ENCODE assay signal across 25 cellular contexts in genomic region chr3:182644013-182644412, GRCh38.
DNase-seq lines count a peak whose midpoint lies in the region; ATAC-seq, FAIRE-seq and TF ChIP-seq lines count a peak whose summit lies in the region.
"Had no signal": no experiment of that assay in that cellular context is flagged by ENCODE, and none has a peak within 500 bp of the region (broad histone marks: within the 10 kb centered on the region; RNA-seq: fewer than 3 reads in every experiment).

No MANE protein-coding gene starts in this region.

- RAD21 ChIA-PET in GM12878 (lab: Charles Lee; ENCODE audit: unreplicated experiment) = no interaction called here

- peaks cover 10% of the 10 kb centered on the region for H3K4me1 Mint-ChIP-seq in type B pancreatic cell (ENCODE audit: unreplicated experiment)
- H3K4me1 Mint-ChIP-seq: activated CD4-positive, alpha-beta T cell treated with anti-CD3 and anti-CD28 coated beads, Interleukin-2, amount 10 ng/mL, durations not matched to agents 24 days and 14 days; stimulated activated memory B cell treated with anti-CD40 and anti-IgM and Interleukin-4, amounts not matched to agents 10 μg/mL and 1 μg/mL and 100 μg/mL, for 72 hours had no signal

- SMC1A ChIA-PET in GM12878 (lab: Charles Lee; ENCODE audit: uncharacterized antibody, unreplicated experiment) = interaction anchor here (1.9 kb wide), 1 partner anchor 20 kb away, joined by 5 read pairs; no protein-coding TSS in a partner anchor

- POLR2A ChIA-PET in GM12878 (lab: Charles Lee) = interaction anchor here (0.5 kb wide), 1 partner anchor 159 kb away, joined by 3 read pairs; no protein-coding TSS in a partner anchor

- TF ChIP-seq POLR2A in breast epithelium (IDR thresholded peaks at IDR 0.05) (no peak), GM12878 (IDR thresholded peaks at IDR 0.05; ENCODE audit: low read depth, low read length) (no peak), prostate gland (IDR thresholded peaks at IDR 0.05) (no peak)

- H3K4me2 ChIP-seq in mammary epithelial cell (ENCODE audit: insufficient read depth, low read depth, low read length) (no peak overlapping the region), GM12878 (ENCODE audit: control insufficient read depth, insufficient read depth) (no peak overlapping the region), keratinocyte (ENCODE audit: control insufficient read depth, extremely low read depth, insufficient read depth, low read depth, low read length) (no peak overlapping the region)
- H3K4me2 ChIP-seq: PC-9 had no signal

- peak overlapping the region; percentile 30 for H3K4me3 Mint-ChIP-seq in type B pancreatic cell
- H3K4me3 Mint-ChIP-seq: activated CD4-positive, alpha-beta T cell treated with anti-CD3 and anti-CD28 coated beads, Interleukin-2, amount 10 ng/mL, durations not matched to agents 24 days and 14 days; stimulated activated memory B cell treated with anti-CD40 and anti-IgM and Interleukin-4, amounts not matched to agents 10 μg/mL and 1 μg/mL and 100 μg/mL, for 72 hours had no signal

- TF ChIP-seq CTCF in mammary epithelial cell (conservative IDR thresholded peaks at IDR 0.05 in 1 of 2, IDR thresholded peaks at IDR 0.05 in 1 of 2; ENCODE audit: extremely low read depth in 1 of 2, insufficient read depth in 1 of 2, low read depth in 1 of 2, low read length in 2 of 2) = no peak
- no peak for TF ChIP-seq CTCF in breast epithelium (IDR thresholded peaks at IDR 0.05)
- TF ChIP-seq CTCF in GM12878 (IDR thresholded peaks at IDR 0.05 in 2 of 3, conservative IDR thresholded peaks at IDR 0.05 in 1 of 3; ENCODE audit: control insufficient read depth in 2 of 3, extremely low read depth in 1 of 3, insufficient read depth in 1 of 3, low read depth in 3 of 3, low read length in 3 of 3) = no peak
- no peak for TF ChIP-seq CTCF in keratinocyte (optimal IDR thresholded peaks at IDR 0.05 in 1 of 3, IDR thresholded peaks at IDR 0.05 in 1 of 3, conservative IDR thresholded peaks at IDR 0.05 in 1 of 3; ENCODE audit: extremely low read depth in 1 of 3, insufficient read depth in 2 of 3, low read length in 3 of 3)
- TF ChIP-seq CTCF in type B pancreatic cell (conservative IDR thresholded peaks at IDR 0.05) = no peak
- no peak for TF ChIP-seq CTCF in prostate gland (IDR thresholded peaks at IDR 0.05)

- H3K36me3 Mint-ChIP-seq in type B pancreatic cell = peaks cover 5% of the 10 kb centered on the region
- H3K36me3 Mint-ChIP-seq: stimulated activated memory B cell treated with anti-CD40 and anti-IgM and Interleukin-4, amounts not matched to agents 10 μg/mL and 1 μg/mL and 100 μg/mL, for 72 hours had no signal

- TF ChIP-seq EP300 in GM12878 (IDR thresholded peaks at IDR 0.05; ENCODE audit: borderline replicate concordance in 1 of 2, control insufficient read depth in 1 of 2, low read depth in 2 of 2, low read length in 2 of 2) = no peak

- DNase-seq in mammary epithelial cell (no peak), breast epithelium (ENCODE audit: low spot score in 2 of 2) (no peak), GM12878 (ENCODE audit: low read depth, low spot score) (no peak), keratinocyte (ENCODE audit: low read depth, low spot score) (no peak), type B pancreatic cell (ENCODE audit: extremely low spot score, unreplicated experiment) (no peak), prostate gland (ENCODE audit: low spot score) (no peak), NCI-H1694 treated with DMSO at 0.1 percent for 48 hours (lab: John Stamatoyannopoulos, UW) (no peak), ACHN (no peak)
- DNase-seq: activated CD4-positive, alpha-beta T cell treated with anti-CD3 and anti-CD28 coated beads, Interleukin-2, amount 10 ng/mL, durations not matched to agents 24 days and 14 days; activated naive CD4-positive, alpha-beta T cell; activated T-cell treated with anti-CD3 and anti-CD28 coated beads, Interleukin-2, amount 50 U/mL, for 72 hours; cerebellar nuclear complex; dorsolateral prefrontal cortex; head of caudate nucleus; kidney glomerular epithelial cell; NCI-H187 treated with DMSO at 0.1 percent for 48 hours; NCI-H446; psoas muscle; SHP77; stimulated activated CD4-positive, alpha-beta T cell treated with anti-CD3 and anti-CD28 coated beads, Interleukin-4, amount 100 ng/mL, for 4 hours had no signal

- no peaks in the 10 kb centered on the region for H3K27me3 Mint-ChIP-seq in type B pancreatic cell

- H3K4me3 ChIP-seq in mammary epithelial cell (replicated peaks in 1 of 3; ENCODE audit: insufficient read depth in 1 of 3, low read depth in 2 of 3, low read length in 3 of 3) = no peak overlapping the region
- no peak overlapping the region for H3K4me3 ChIP-seq in breast epithelium
- H3K4me3 ChIP-seq in GM12878 = no peak overlapping the region
- no peak overlapping the region for H3K4me3 ChIP-seq in keratinocyte (ENCODE audit: control insufficient read depth in 2 of 3, extremely low read depth in 1 of 3, insufficient read depth in 2 of 3, low read depth in 1 of 3, low read length in 3 of 3)
- no peak overlapping the region for H3K4me3 ChIP-seq in prostate gland
- H3K4me3 ChIP-seq: dorsolateral prefrontal cortex, lung, PC-9, psoas muscle had no signal

- H3K9me3 ChIP-seq in mammary epithelial cell (replicated peaks; ENCODE audit: insufficient read depth, low read length) (peaks cover 7% of the 10 kb centered on the region), breast epithelium (no peaks in the 10 kb centered on the region), GM12878 (replicated peaks; ENCODE audit: control insufficient read depth, insufficient read depth, low read length) (no peaks in the 10 kb centered on the region), keratinocyte (ENCODE audit: control insufficient read depth, low read depth, low read length) (peaks cover 2% of the 10 kb centered on the region), prostate gland (no peaks in the 10 kb centered on the region)
- H3K9me3 ChIP-seq: psoas muscle had no signal

- H3K27me3 ChIP-seq in mammary epithelial cell (ENCODE audit: insufficient read depth, low read length) = no peaks in the 10 kb centered on the region
- no peaks in the 10 kb centered on the region for H3K27me3 ChIP-seq in breast epithelium
- peaks cover 0 to 3% of the 10 kb centered on the region in 2 experiments; a peak in 2 of 4 replicates for H3K27me3 ChIP-seq in GM12878 (replicated peaks in 1 of 2; ENCODE audit: control insufficient read depth in 2 of 2, insufficient read depth in 2 of 2, low read length in 1 of 2)
- no peaks in the 10 kb centered on the region for H3K27me3 ChIP-seq in keratinocyte (ENCODE audit: control insufficient read depth, extremely low read depth, insufficient read depth, low read length)
- H3K27me3 ChIP-seq in prostate gland (replicated peaks; ENCODE audit: insufficient read depth) = no peaks in the 10 kb centered on the region

- H2AFZ ChIP-seq in mammary epithelial cell (ENCODE audit: low read depth, low read length) (peak overlapping the region; percentile 87), GM12878 (ENCODE audit: control insufficient read depth, low read depth, low read length) (no peak overlapping the region), keratinocyte (ENCODE audit: control insufficient read depth, low read length) (peak overlapping the region; percentile 79)
- H2AFZ ChIP-seq: PC-9 had no signal

- in situ Hi-C loops in mammary epithelial cell (cut with MboI; ENCODE audit: low sequenced_read_pairs in 2 of 2) (no loop called here), GM12878 (cut with MboI) (no loop called here), ACHN (cut with HindIII; ENCODE audit: low pct_ligation_motif_present, low pct_unique_long_range_greater_than_20kb, low sequenced_read_pairs) (no loop called here)

- H3K27ac Mint-ChIP-seq in type B pancreatic cell = peak overlapping the region; percentile 85
- H3K27ac Mint-ChIP-seq: stimulated activated memory B cell treated with anti-CD40 and anti-IgM and Interleukin-4, amounts not matched to agents 10 μg/mL and 1 μg/mL and 100 μg/mL, for 72 hours had no signal

- no peak for TF ChIP-seq RAD21 in GM12878 (IDR thresholded peaks at IDR 0.05; ENCODE audit: insufficient read depth, low read depth, low read length)

- H3K36me3 ChIP-seq in mammary epithelial cell (ENCODE audit: insufficient read depth, low read length) (no peaks in the 10 kb centered on the region), breast epithelium (no peaks in the 10 kb centered on the region), GM12878 (ENCODE audit: control insufficient read depth in 2 of 2, insufficient read depth in 2 of 2, low read length in 1 of 2) (no peaks in the 10 kb centered on the region), keratinocyte (ENCODE audit: control insufficient read depth in 2 of 2, extremely low read depth in 1 of 2, insufficient read depth in 2 of 2, low read length in 2 of 2) (no peaks in the 10 kb centered on the region), prostate gland (no peaks in the 10 kb centered on the region)

- no peaks in the 10 kb centered on the region for H3K9me1 ChIP-seq in keratinocyte (ENCODE audit: control insufficient read depth, extremely low read depth, insufficient read depth, low read length)

- peaks cover 14% of the 10 kb centered on the region for H3K4me1 ChIP-seq in mammary epithelial cell (ENCODE audit: insufficient read depth, low read length)
- H3K4me1 ChIP-seq in breast epithelium = no peaks in the 10 kb centered on the region
- H3K4me1 ChIP-seq in GM12878 (ENCODE audit: control insufficient read depth, insufficient read depth, low read length) = no peaks in the 10 kb centered on the region
- H3K4me1 ChIP-seq in keratinocyte (ENCODE audit: control insufficient read depth, extremely low read depth, insufficient read depth, low read length) = peaks cover 14% of the 10 kb centered on the region
- no peaks in the 10 kb centered on the region for H3K4me1 ChIP-seq in prostate gland (replicated peaks)
- H3K4me1 ChIP-seq: psoas muscle had no signal

- intact Hi-C loops in mammary epithelial cell (cut with micrococcal nuclease) (no loop called here), breast epithelium (cut with DNase I; ENCODE audit: low total_unique reads) (no loop called here), GM12878 (cut with micrococcal nuclease; ENCODE audit: unreplicated experiment) (no loop called here), prostate gland (cut with DNase I) (no loop called here)

- no peaks in the 10 kb centered on the region for H3K79me2 ChIP-seq in mammary epithelial cell (ENCODE audit: insufficient read depth, low read length)
- H3K79me2 ChIP-seq in GM12878 (ENCODE audit: control insufficient read depth, insufficient read depth, low read length) = no peaks in the 10 kb centered on the region
- no peaks in the 10 kb centered on the region for H3K79me2 ChIP-seq in keratinocyte (ENCODE audit: control insufficient read depth, insufficient read depth, low read length)

- H3K9me3 Mint-ChIP-seq in type B pancreatic cell = peaks cover 5% of the 10 kb centered on the region
- H3K9me3 Mint-ChIP-seq: activated CD4-positive, alpha-beta T cell treated with anti-CD3 and anti-CD28 coated beads, Interleukin-2, amount 10 ng/mL, durations not matched to agents 24 days and 14 days; activated T-cell treated with anti-CD3 and anti-CD28 coated beads, Interleukin-2, amount 50 U/mL, for 72 hours had no signal

- FAIRE-seq in GM12878 (lab: Jason Lieb, UNC) = no peak
- FAIRE-seq in keratinocyte (lab: Jason Lieb, UNC) = no peak
- FAIRE-seq: endothelial cell of umbilical vein, HepG2 had no signal

- CTCF ChIA-PET in mammary epithelial cell (lab: Charles Lee; ENCODE audit: low non-redundant PET) = no interaction called here
- CTCF ChIA-PET in GM12878 (lab: Yijun Ruan, JAX) = interaction anchor here (0.7 kb wide), 1 partner anchor 51 kb away, joined by 3 read pairs; no protein-coding TSS in a partner anchor

- no peak overlapping the region for H3K27ac ChIP-seq in mammary epithelial cell (ENCODE audit: insufficient read depth, low read depth, low read length)
- H3K27ac ChIP-seq in breast epithelium = no peak overlapping the region
- H3K27ac ChIP-seq in GM12878 (ENCODE audit: control insufficient read depth, insufficient read depth) = no peak overlapping the region
- no peak overlapping the region for H3K27ac ChIP-seq in keratinocyte (ENCODE audit: control insufficient read depth, insufficient read depth, low read length)
- no peak overlapping the region for H3K27ac ChIP-seq in prostate gland
- H3K27ac ChIP-seq: dorsolateral prefrontal cortex, PC-9, psoas muscle had no signal

- BruUV-seq in mammary epithelial cell (replicated peaks; lab: Mats Ljungman, UMichigan) (no TSS peak), GM12878 (replicated peaks; lab: Mats Ljungman, UMichigan) (no TSS peak)

- dilution Hi-C loops in mammary epithelial cell (cut with HindIII; ENCODE audit: low sequenced_read_pairs) (no loop called here), keratinocyte (cut with MboI; ENCODE audit: extremely low pct_ligation_motif_present, low sequenced_read_pairs) (no loop called here)

- H3K9ac ChIP-seq in mammary epithelial cell (ENCODE audit: insufficient read depth, low read length) = no peak overlapping the region
- no peak overlapping the region for H3K9ac ChIP-seq in GM12878 (ENCODE audit: control insufficient read depth, insufficient read depth, low read length)
- no peak overlapping the region for H3K9ac ChIP-seq in keratinocyte (ENCODE audit: control insufficient read depth, extremely low read depth, insufficient read depth, low read length)

- WGBS in mammary epithelial cell (ENCODE audit: low coverage, missing lambda C conversion rate) = 78% methylated on average over 3 of the region's 3 CpGs
- WGBS in GM12878 (ENCODE audit: insufficient coverage, insufficient replicate concordance, low lambda C conversion rate, missing lambda C conversion rate) = 46% methylated on average over 3 of the region's 3 CpGs
- 67% methylated on average over 3 of the region's 3 CpGs for WGBS in prostate gland

- ATAC-seq in GM12878 = peak; percentile 15; the same call in 1 of the 3 replicates
- ATAC-seq: HepG2, psoas muscle had no signal

- H4K20me1 ChIP-seq in mammary epithelial cell (ENCODE audit: insufficient read depth, low read length) (no peaks in the 10 kb centered on the region), GM12878 (ENCODE audit: control insufficient read depth, insufficient read depth) (no peaks in the 10 kb centered on the region), keratinocyte (ENCODE audit: control insufficient read depth, extremely low read depth, insufficient read depth, low read length) (no peaks in the 10 kb centered on the region)
